Comparison of ENCODE assay signal across 23 cellular contexts in the genomic region with DNA sequence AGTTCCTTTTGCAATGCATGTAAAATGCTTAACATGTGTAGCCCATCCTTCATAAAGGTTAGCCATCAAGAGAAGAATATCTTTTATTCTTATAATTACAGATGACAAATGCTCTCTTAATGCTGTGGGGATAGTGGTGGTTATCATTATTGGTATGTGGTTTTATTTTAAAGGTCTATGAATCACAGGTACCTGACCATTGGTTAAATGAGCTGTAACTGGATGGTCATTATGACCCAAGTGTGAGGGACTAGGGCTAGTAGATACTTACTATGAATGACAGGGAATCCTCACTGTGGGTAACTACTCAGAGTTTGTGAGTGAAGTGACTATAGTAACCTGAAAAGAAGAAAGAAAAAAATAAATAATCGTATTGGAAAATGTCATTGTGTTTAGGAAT.
"Had no signal": no experiment of that assay in that cellular context is flagged by ENCODE, and none has a peak within 500 bp of the region (broad histone marks: within the 10 kb centered on the region; RNA-seq: fewer than 3 reads in every experiment).

No MANE protein-coding gene starts in this region.

- H3K27ac Mint-ChIP-seq: effector memory CD8-positive, alpha-beta T cell; immature natural killer cell; memory B cell; natural killer cell; stimulated activated naive B cell treated with anti-CD40 and anti-IgM and Interleukin-4, amounts not matched to agents 10 μg/mL and 1 μg/mL and 100 μg/mL, for 72 hours; stimulated activated naive CD8-positive, alpha-beta T cell treated with anti-CD3 and anti-CD28 coated beads, Interleukin-15, Interleukin-2, amounts not matched to agents 100 ng/mL and 50 ng/mL, for 24 hours had no signal

- H3K27me3 Mint-ChIP-seq: effector memory CD8-positive, alpha-beta T cell; memory B cell; stimulated activated naive B cell treated with anti-CD40 and anti-IgM and Interleukin-4, amounts not matched to agents 10 μg/mL and 1 μg/mL and 100 μg/mL, for 72 hours; stimulated activated naive CD8-positive, alpha-beta T cell treated with anti-CD3 and anti-CD28 coated beads, Interleukin-15, Interleukin-2, amounts not matched to agents 100 ng/mL and 50 ng/mL, for 24 hours had no signal

- ATAC-seq: effector memory CD8-positive, alpha-beta T cell; left ventricle myocardium superior; lower lobe of right lung; natural killer cell; psoas muscle; right cardiac atrium; stimulated activated naive B cell treated with anti-CD40 and anti-IgM and Interleukin-4, amounts not matched to agents 10 μg/mL and 1 μg/mL and 100 μg/mL, for 72 hours had no signal

- H3K36me3 Mint-ChIP-seq: natural killer cell had no signal

- DNase-seq: cortex of kidney; effector memory CD8-positive, alpha-beta T cell; erythroblast; esophagus squamous epithelium; foreskin melanocyte; hypothalamus; immature natural killer cell; islet precursor cell; kidney glomerular epithelial cell; left ventricle myocardium superior; lower lobe of right lung; natural killer cell; occipital lobe; ovary; posterior cingulate gyrus; psoas muscle; right cardiac atrium; sigmoid colon; spleen; stimulated activated naive B cell treated with anti-CD40 and anti-IgM and Interleukin-4, amounts not matched to agents 10 μg/mL and 1 μg/mL and 100 μg/mL, for 72 hours; upper lobe of left lung had no signal

- H3K4me3 Mint-ChIP-seq: effector memory CD8-positive, alpha-beta T cell; immature natural killer cell; memory B cell; natural killer cell; stimulated activated naive B cell treated with anti-CD40 and anti-IgM and Interleukin-4, amounts not matched to agents 10 μg/mL and 1 μg/mL and 100 μg/mL, for 72 hours; stimulated activated naive CD8-positive, alpha-beta T cell treated with anti-CD3 and anti-CD28 coated beads, Interleukin-15, Interleukin-2, amounts not matched to agents 100 ng/mL and 50 ng/mL, for 24 hours had no signal

- H3K9me3 Mint-ChIP-seq: effector memory CD8-positive, alpha-beta T cell; memory B cell; natural killer cell; stimulated activated naive B cell treated with anti-CD40 and anti-IgM and Interleukin-4, amounts not matched to agents 10 μg/mL and 1 μg/mL and 100 μg/mL, for 72 hours; stimulated activated naive CD8-positive, alpha-beta T cell treated with anti-CD3 and anti-CD28 coated beads, Interleukin-15, Interleukin-2, amounts not matched to agents 100 ng/mL and 50 ng/mL, for 24 hours had no signal
